ENCODE assay signal across 8 cellular contexts in genomic region chr10:68331455-68332258, GRCh38. TPM values are rescaled to one million over a fixed set of nuclear protein-coding genes. Genes with fewer than 3 reads are reported as not detected.
DNase-seq lines count a peak whose midpoint lies in the region; ATAC-seq, FAIRE-seq and TF ChIP-seq lines count a peak whose summit lies in the region.

Gene HNRNPH3 (plus strand): TSS chr10:68332064. CDS start chr10:68337222, 5,158 bp downstream.

- no peaks in the 10 kb centered on the region for H3K9me3 ChIP-seq in Caco-2

- H3K27me3 ChIP-seq in Caco-2 (replicated peaks; ENCODE audit: control insufficient read depth, insufficient read depth, low read length) = no peaks in the 10 kb centered on the region

- peak; percentile 97 for FAIRE-seq in HTR-8/SVneo (lab: Jason Lieb, UNC)

- peaks cover 21% of the 10 kb centered on the region for H3K4me1 ChIP-seq in Caco-2

- ATAC-seq in GM21381 (IDR thresholded peaks at IDR 0.05; ENCODE audit: unreplicated experiment) (peak; percentile 76), memory B cell (ENCODE audit: low read depth) (peak; percentile 80)
- peak; percentile 84 for ATAC-seq in effector memory CD8-positive, alpha-beta T cell (replicated peaks)

- peaks cover 45% of the 10 kb centered on the region for H3K4me1 Mint-ChIP-seq in Caco-2 (ENCODE audit: low read depth, unreplicated experiment)
- H3K4me1 Mint-ChIP-seq in effector memory CD8-positive, alpha-beta T cell (ENCODE audit: low read depth in 2 of 2) = peaks cover 35 to 46% of the 10 kb centered on the region in 2 donors
- H3K4me1 Mint-ChIP-seq in memory B cell = peaks cover 27% of the 10 kb centered on the region

- peak within 1 kb of the TSS; percentile 87 for H3K4me3 Mint-ChIP-seq in Caco-2 (ENCODE audit: unreplicated experiment)
- H3K4me3 Mint-ChIP-seq in effector memory CD8-positive, alpha-beta T cell = peak within 1 kb of the TSS; percentile 98 to 99
- peak within 1 kb of the TSS; percentile 99 for H3K4me3 Mint-ChIP-seq in memory B cell

- H3K36me3 Mint-ChIP-seq in Caco-2 (ENCODE audit: insufficient read depth, unreplicated experiment) (peaks cover 64% of the 10 kb centered on the region), memory B cell (peaks cover 6% of the 10 kb centered on the region)
- peaks cover 28% of the 10 kb centered on the region for H3K36me3 Mint-ChIP-seq in effector memory CD8-positive, alpha-beta T cell (ENCODE audit: insufficient read depth)

- CTCF ChIA-PET in Caco-2 (lab: Charles Lee) = interaction anchor here (0.5 to 2.5 kb wide), 12 partner anchors 17 to 962 kb away, joined by 3 to 35 read pairs (median 5); partner anchors contain the start of gene STOX1

- TSS peak; percentile 73 for BruUV-seq in Caco-2 (replicated peaks; lab: Mats Ljungman, UMichigan)

- POLR2A ChIA-PET in Caco-2 (lab: Charles Lee) = interaction anchor here (0.5 to 2.1 kb wide), 33 partner anchors 8 to 896 kb away, joined by 3 to 37 read pairs (median 5); partner anchors contain the start of genes ATOH7 and RUFY2

- H3K27ac Mint-ChIP-seq in Caco-2 (ENCODE audit: unreplicated experiment) = peak within 1 kb of the TSS; percentile 100
- H3K27ac Mint-ChIP-seq in effector memory CD8-positive, alpha-beta T cell = peak within 1 kb of the TSS; percentile 99 to 100
- H3K27ac Mint-ChIP-seq in memory B cell = peak within 1 kb of the TSS; percentile 99

- H3K36me3 ChIP-seq in Caco-2 (ENCODE audit: control insufficient read depth, insufficient read depth, low read length) = no peaks in the 10 kb centered on the region

- peak; percentile 99 to 100 for DNase-seq in Caco-2
- DNase-seq in HTR-8/SVneo (ENCODE audit: insufficient read length, low spot score) = peak; percentile 95
- DNase-seq in NOMO-1 treated with DMSO at 0.1 percent for 48 hours (lab: John Stamatoyannopoulos, UW; ENCODE audit: unreplicated experiment) = peak; percentile 96
- DNase-seq in activated CD8-positive, alpha-beta memory T cell treated with anti-CD3 and anti-CD28 coated beads for 4 hours (ENCODE audit: low read depth in 2 of 2) = peak; percentile 95 to 98
- peak; percentile 98 to 99 (median 98) for DNase-seq in effector memory CD8-positive, alpha-beta T cell
- DNase-seq in memory B cell (ENCODE audit: low spot score in 2 of 2) = peak; percentile 97 to 99
- peak; percentile 98 for DNase-seq in stimulated activated CD8-positive, alpha-beta memory T cell treated with anti-CD3 and anti-CD28 coated beads, Interleukin-12 subunit alpha, Interleukin-12 subunit beta, amount 100 ng/mL, for 1 hour (ENCODE audit: low read depth)

- H3K9me3 Mint-ChIP-seq in Caco-2 (ENCODE audit: unreplicated experiment) = no peaks in the 10 kb centered on the region
- H3K9me3 Mint-ChIP-seq in effector memory CD8-positive, alpha-beta T cell = no peaks in the 10 kb centered on the region
- H3K9me3 Mint-ChIP-seq in memory B cell = peaks cover 3% of the 10 kb centered on the region

- H3K27me3 Mint-ChIP-seq in Caco-2 (ENCODE audit: insufficient read depth, unreplicated experiment) (no peaks in the 10 kb centered on the region), memory B cell (no peaks in the 10 kb centered on the region)
- H3K27me3 Mint-ChIP-seq in effector memory CD8-positive, alpha-beta T cell = no peaks in the 10 kb centered on the region

- H3K4me3 ChIP-seq in Caco-2 (ENCODE audit: low read depth, low read length) = peak within 1 kb of the TSS; percentile 68

- intact Hi-C loops in Caco-2 (cut with micrococcal nuclease; ENCODE audit: unreplicated experiment) = loop anchor here (1.0 to 10.0 kb wide), 8 partner anchors 12 to 477 kb away; partner anchors contain the start of genes HERC4 and SIRT1

- TF ChIP-seq CTCF in Caco-2 (IDR thresholded peaks at IDR 0.05; ENCODE audit: insufficient read depth in 1 of 2, low read depth in 1 of 2, low read length in 1 of 2, severe bottlenecking in 1 of 2, unreplicated experiment in 1 of 2) = peak in 1 of 2 experiments; percentile 1

RNA-seq across cellular contexts. Expression of gene HNRNPH3, which starts in this region (rescaled TPM):
- total RNA-seq in Caco-2 (2022) = 262 and 283 TPM in 2 replicates

Comparison
In these comparisons a context has a peak if more than half of its experiments do, and no peak if none do; other contexts are left out.
1. Peak in every context shown above with its lines: DNase-seq, ATAC-seq and H3K4me3 ChIP-seq.